In the genomic region with DNA sequence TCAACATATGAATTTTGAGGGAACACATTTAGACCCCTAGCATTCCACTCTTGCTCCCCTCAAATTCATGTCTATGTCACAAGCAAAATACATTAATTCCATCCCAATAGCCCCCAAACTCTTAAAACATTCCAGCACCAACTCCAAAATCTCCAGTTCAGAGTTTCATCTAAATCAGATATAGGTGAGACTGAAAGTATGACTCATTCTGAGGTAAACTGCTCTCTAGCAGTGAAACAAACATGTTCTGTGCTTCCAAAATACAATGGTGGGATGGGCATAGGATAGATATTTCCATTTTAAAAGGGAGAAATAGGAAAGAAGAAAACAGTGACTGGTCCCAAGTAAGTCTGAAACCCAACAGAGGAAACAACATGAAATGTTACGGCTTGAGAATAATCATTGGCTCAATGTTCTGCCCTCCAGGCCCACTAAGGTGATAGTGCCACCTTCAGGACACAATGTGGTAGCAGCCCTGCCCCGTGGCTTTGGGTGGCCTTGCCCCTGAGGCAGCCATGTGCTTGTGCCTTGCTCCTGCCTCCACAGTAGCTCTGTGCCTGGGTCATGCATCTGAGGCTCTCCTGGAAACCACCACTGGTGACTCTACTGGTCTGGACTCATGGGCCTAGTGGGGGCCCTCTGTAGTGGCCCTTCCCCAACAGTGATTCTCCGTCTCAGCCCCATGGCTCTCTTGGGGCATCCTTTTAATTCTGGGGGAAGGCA, we compare ENCODE assay signal across 1 cellular context.
TF ChIP-seq lines count a peak whose summit lies in the region.

No MANE protein-coding gene starts in this region.

TF ChIP-seq in H1, 55 proteins besides CTCF, POLR2A, EP300 and RAD21:
- TF ChIP-seq TEAD4 (IDR thresholded peaks at IDR 0.05; ENCODE audit: low read depth, low read length) (peak; percentile 76), SP4 (IDR thresholded peaks at IDR 0.05; ENCODE audit: low read length) (no peak), MAX (IDR thresholded peaks at IDR 0.05) (peak; percentile 94), E2F6 (IDR thresholded peaks at IDR 0.05) (peak; percentile 75), POU5F1 (IDR thresholded peaks at IDR 0.05; ENCODE audit: low read depth, low read length) (no peak)
TF ChIP-seq in H1: peak in this region for 3.
